15 cellular contexts compared by ENCODE assay signal in genomic region chr1:6158181-6158580, GRCh38. TPM values are rescaled to one million over a fixed set of nuclear protein-coding genes. Genes with fewer than 3 reads are reported as not detected.
A peak's percentile ranks its signal among the peaks of the same experiment; 100 is the strongest.
DNase-seq lines count a peak whose midpoint lies in the region; ATAC-seq, FAIRE-seq and TF ChIP-seq lines count a peak whose summit lies in the region.
"Had no signal": no experiment of that assay in that cellular context is flagged by ENCODE, and none has a peak within 500 bp of the region (broad histone marks: within the 10 kb centered on the region; RNA-seq: fewer than 3 reads in every experiment).

No MANE protein-coding gene starts in this region.

- CTCF ChIA-PET in Calu3 (lab: Charles Lee) (interaction anchor here (0.6 kb wide), 2 partner anchors 40 to 1624 kb away, joined by 3 read pairs; no protein-coding TSS in a partner anchor), PC-3 (lab: Charles Lee) (no interaction called here)

- peaks cover 9% of the 10 kb centered on the region for H3K36me3 Mint-ChIP-seq in Calu3 (ENCODE audit: insufficient read depth, unreplicated experiment)
- no peaks in the 10 kb centered on the region for H3K36me3 Mint-ChIP-seq in astrocyte (ENCODE audit: low read depth, unreplicated experiment)
- H3K36me3 Mint-ChIP-seq in stimulated activated effector memory CD8-positive, alpha-beta T cell treated with anti-CD3 and anti-CD28 coated beads, Interleukin-12 subunit alpha, Interleukin-12 subunit beta, amount 100 ng/mL, for 72 hours = no peaks in the 10 kb centered on the region
- H3K36me3 Mint-ChIP-seq: CD14-positive monocyte had no signal

- peak overlapping the region; percentile 97 for H3K27ac ChIP-seq in PC-3 (ENCODE audit: low read length)
- H3K27ac ChIP-seq in astrocyte (ENCODE audit: low read depth, low read length) = no peak overlapping the region
- no peak overlapping the region for H3K27ac ChIP-seq in sigmoid colon
- H3K27ac ChIP-seq: KMS-11, SJCRH30 had no signal

- no peaks in the 10 kb centered on the region for H3K9me3 Mint-ChIP-seq in Calu3 (ENCODE audit: low read depth, unreplicated experiment)
- no peaks in the 10 kb centered on the region for H3K9me3 Mint-ChIP-seq in astrocyte (ENCODE audit: unreplicated experiment)
- H3K9me3 Mint-ChIP-seq in stimulated activated effector memory CD8-positive, alpha-beta T cell treated with anti-CD3 and anti-CD28 coated beads, Interleukin-12 subunit alpha, Interleukin-12 subunit beta, amount 100 ng/mL, for 72 hours = no peaks in the 10 kb centered on the region
- H3K9me3 Mint-ChIP-seq: CD14-positive monocyte, H9 had no signal

- H3K4me3 Mint-ChIP-seq in Calu3 (ENCODE audit: low read depth, unreplicated experiment) = peak overlapping the region; percentile 48
- no peak overlapping the region for H3K4me3 Mint-ChIP-seq in astrocyte (ENCODE audit: unreplicated experiment)
- H3K4me3 Mint-ChIP-seq in stimulated activated effector memory CD8-positive, alpha-beta T cell treated with anti-CD3 and anti-CD28 coated beads, Interleukin-12 subunit alpha, Interleukin-12 subunit beta, amount 100 ng/mL, for 72 hours = no peak overlapping the region
- H3K4me3 Mint-ChIP-seq: CD14-positive monocyte, H9 had no signal

- peak overlapping the region; percentile 57 for H3K27ac Mint-ChIP-seq in Calu3 (ENCODE audit: unreplicated experiment)
- no peak overlapping the region for H3K27ac Mint-ChIP-seq in astrocyte (ENCODE audit: unreplicated experiment)
- H3K27ac Mint-ChIP-seq in stimulated activated effector memory CD8-positive, alpha-beta T cell treated with anti-CD3 and anti-CD28 coated beads, Interleukin-12 subunit alpha, Interleukin-12 subunit beta, amount 100 ng/mL, for 72 hours = peak overlapping the region; percentile 58
- H3K27ac Mint-ChIP-seq: CD14-positive monocyte had no signal

- peaks cover 27% of the 10 kb centered on the region for H3K4me1 ChIP-seq in PC-3 (ENCODE audit: insufficient read depth, low read length)
- H3K4me1 ChIP-seq in astrocyte (ENCODE audit: insufficient read depth, low read length) = peaks cover 14% of the 10 kb centered on the region
- no peaks in the 10 kb centered on the region for H3K4me1 ChIP-seq in sigmoid colon

- no TSS peak for BruUV-seq in Calu3 (replicated peaks; lab: Mats Ljungman, UMichigan)
- BruUV-seq in PC-3 (replicated peaks; lab: Mats Ljungman, UMichigan) = TSS peak; percentile 96

- TF ChIP-seq EP300 in sigmoid colon (IDR thresholded peaks at IDR 0.05) = no peak

- DNase-seq in Calu3 = no peak
- no peak for DNase-seq in PC-3
- DNase-seq in astrocyte (ENCODE audit: low read depth) = no peak
- DNase-seq in stimulated activated effector memory CD8-positive, alpha-beta T cell treated with anti-CD3 and anti-CD28 coated beads, Interleukin-12 subunit alpha, Interleukin-12 subunit beta, amount 100 ng/mL, for 72 hours (ENCODE audit: low spot score in 2 of 2) = no peak
- DNase-seq in sigmoid colon = no peak
- DNase-seq in central memory CD4-positive, alpha-beta T cell = no peak
- DNase-seq: AML-193, H9, NCI-H187 treated with DMSO at 0.1 percent for 48 hours had no signal

- H3K9ac ChIP-seq in PC-3 (ENCODE audit: low read length) (peak overlapping the region; percentile 77), astrocyte (ENCODE audit: low read length) (no peak overlapping the region)
- H3K9ac ChIP-seq: KMS-11 had no signal

- no peak for FAIRE-seq in astrocyte (lab: Jason Lieb, UNC)
- FAIRE-seq: G401.6 had no signal

- no peaks in the 10 kb centered on the region for H3K9me2 ChIP-seq in PC-3 (replicated peaks; ENCODE audit: low read length)

- intact Hi-C loops in Calu3 (cut with micrococcal nuclease; ENCODE audit: unreplicated experiment) (no loop called here), PC-3 (cut with micrococcal nuclease) (loop anchor here (5.0 kb wide), 1 partner anchor 106 kb away; no protein-coding TSS in a partner anchor), sigmoid colon (cut with DNase I) (no loop called here)

- peaks cover 20% of the 10 kb centered on the region for H3K4me1 Mint-ChIP-seq in Calu3 (ENCODE audit: low read depth, unreplicated experiment)
- peaks cover 16% of the 10 kb centered on the region for H3K4me1 Mint-ChIP-seq in astrocyte (ENCODE audit: low read depth, unreplicated experiment)
- peaks cover 23% of the 10 kb centered on the region for H3K4me1 Mint-ChIP-seq in stimulated activated effector memory CD8-positive, alpha-beta T cell treated with anti-CD3 and anti-CD28 coated beads, Interleukin-12 subunit alpha, Interleukin-12 subunit beta, amount 100 ng/mL, for 72 hours

- no peaks in the 10 kb centered on the region for H4K20me1 ChIP-seq in PC-3 (ENCODE audit: low read length)
- peaks cover 14% of the 10 kb centered on the region for H4K20me1 ChIP-seq in astrocyte (ENCODE audit: insufficient read depth, low read length)

- POLR2A ChIA-PET in PC-3 (lab: Charles Lee; ENCODE audit: unreplicated experiment) = interaction anchor here (0.6 to 0.7 kb wide), 2 partner anchors 22 to 842 kb away, joined by 3 to 4 read pairs; no protein-coding TSS in a partner anchor

- no peaks in the 10 kb centered on the region for H3K36me3 ChIP-seq in PC-3 (ENCODE audit: low read depth, low read length)
- no peaks in the 10 kb centered on the region for H3K36me3 ChIP-seq in astrocyte (ENCODE audit: insufficient read depth, low read length)
- H3K36me3 ChIP-seq in sigmoid colon = no peaks in the 10 kb centered on the region
- H3K36me3 ChIP-seq: SJCRH30 had no signal

- peaks cover 16% of the 10 kb centered on the region for H3F3A ChIP-seq in PC-3 (ENCODE audit: low read length, unreplicated experiment)

- 32 to 66% methylated on average over 8 of the region's 8 CpGs for WGBS in sigmoid colon, 2 donors

- H3K9me3 ChIP-seq in PC-3 (ENCODE audit: low read length) (no peaks in the 10 kb centered on the region), astrocyte (ENCODE audit: insufficient read depth, low read depth, low read length) (no peaks in the 10 kb centered on the region), sigmoid colon (no peaks in the 10 kb centered on the region)
- H3K9me3 ChIP-seq: SJCRH30 had no signal

- ATAC-seq in PC-3 = no peak
- ATAC-seq in stimulated activated effector memory CD8-positive, alpha-beta T cell treated with anti-CD3 and anti-CD28 coated beads, Interleukin-12 subunit alpha, Interleukin-12 subunit beta, amount 100 ng/mL, for 72 hours = no peak
- no peak for ATAC-seq in HG02678 (IDR thresholded peaks at IDR 0.05; ENCODE audit: unreplicated experiment)

- no peak for TF ChIP-seq POLR2A in sigmoid colon (IDR thresholded peaks at IDR 0.05)

- no peaks in the 10 kb centered on the region for H3K27me3 ChIP-seq in PC-3 (ENCODE audit: low read length)
- peaks cover 3% of the 10 kb centered on the region for H3K27me3 ChIP-seq in astrocyte (ENCODE audit: insufficient read depth, low read length)
- H3K27me3 ChIP-seq in sigmoid colon = peaks cover 0 to 35% (median 5%) of the 10 kb centered on the region in 3 donors

- H3K27me3 Mint-ChIP-seq in Calu3 (ENCODE audit: unreplicated experiment) (peaks cover 43% of the 10 kb centered on the region), astrocyte (ENCODE audit: low read depth, unreplicated experiment) (peaks cover 28% of the 10 kb centered on the region)

- H2AFZ ChIP-seq in PC-3 (ENCODE audit: low read length) (peak overlapping the region; percentile 41; the same call in 1 of the 2 replicates), astrocyte (ENCODE audit: low read depth, low read length) (no peak overlapping the region)

- H3K4me2 ChIP-seq in PC-3 (ENCODE audit: low read length) (peak overlapping the region; percentile 70), astrocyte (ENCODE audit: low read length) (peak overlapping the region; percentile 58)
- H3K4me2 ChIP-seq: KMS-11 had no signal

- H3K4me3 ChIP-seq in PC-3 (ENCODE audit: low read length) = peak overlapping the region; percentile 7; the same call in 1 of the 2 replicates
- no peak overlapping the region for H3K4me3 ChIP-seq in astrocyte (ENCODE audit: insufficient read depth, low read depth, low read length)
- H3K4me3 ChIP-seq in sigmoid colon = no peak overlapping the region
- H3K4me3 ChIP-seq: SJCRH30 had no signal

- H3K79me2 ChIP-seq in PC-3 (ENCODE audit: low read length) (no peaks in the 10 kb centered on the region), astrocyte (ENCODE audit: insufficient read depth, low read length) (no peaks in the 10 kb centered on the region)

- TF ChIP-seq CTCF in Calu3 (IDR thresholded peaks at IDR 0.05; ENCODE audit: unreplicated experiment) = no peak
- TF ChIP-seq CTCF in PC-3 (conservative IDR thresholded peaks at IDR 0.05; ENCODE audit: low read depth, low read length) = no peak
- no peak for TF ChIP-seq CTCF in astrocyte (IDR thresholded peaks at IDR 0.05; ENCODE audit: insufficient read depth, low read depth, low read length)
- no peak for TF ChIP-seq CTCF in sigmoid colon (IDR thresholded peaks at IDR 0.05)

RNA-seq across cellular contexts. Expression of gene CHD5, which starts 21.9 kb away (rescaled TPM):
- 0.27 and 0.28 TPM in 2 replicates for total RNA-seq in Calu3 (2022)
- 0.55 and 2.8 TPM in 2 replicates for total RNA-seq in PC-3 (2014; rRNA removed)
- total RNA-seq in astrocyte = 0.14 and 0.18 TPM in 2 replicates
- 1 to 10 TPM in 3 of 4 donors, under 1 TPM in 1; 0.49 to 2.8 (median 1.5) TPM for total RNA-seq in sigmoid colon
- polyA plus RNA-seq in sigmoid colon = under 1 TPM in 1 of 3 donors, not detected in 2; 0.80 TPM
- polyA plus RNA-seq: CD14-positive monocyte had no signal

RNA-seq across cellular contexts. Expression of gene RPL22, which starts 41.2 kb away (rescaled TPM):
- 256 and 259 TPM in 2 replicates for total RNA-seq in Calu3 (2022)
- 283 and 297 TPM in 2 replicates for total RNA-seq in PC-3 (2014; rRNA removed)
- total RNA-seq in astrocyte = 237 and 283 TPM in 2 replicates
- 100 to 1,000 TPM; 166 to 267 (median 219) TPM for total RNA-seq in sigmoid colon
- polyA plus RNA-seq in sigmoid colon = 100 to 1,000 TPM; 299 to 443 (median 410) TPM

RNA-seq across cellular contexts. Expression of gene RNF207, which starts 47.7 kb away (rescaled TPM):
- total RNA-seq in Calu3 (2022) (146 and 160 TPM in 2 replicates), PC-3 (2014; rRNA removed) (95.4 and 128 TPM in 2 replicates), astrocyte (4.7 and 7.4 TPM in 2 replicates), sigmoid colon (10 to 100 TPM in 3 of 4 donors, 1 to 10 TPM in 1; 7.8 to 19.1 (median 16.1) TPM)
- 10 to 100 TPM in 1 of 3 donors, 1 to 10 TPM in 2; 5.3 to 24.3 (median 7.2) TPM for polyA plus RNA-seq in sigmoid colon
- total RNA-seq: OCI-LY7, SJCRH30 had no signal
